ENCODE assay signal across 12 cellular contexts in the genomic region with DNA sequence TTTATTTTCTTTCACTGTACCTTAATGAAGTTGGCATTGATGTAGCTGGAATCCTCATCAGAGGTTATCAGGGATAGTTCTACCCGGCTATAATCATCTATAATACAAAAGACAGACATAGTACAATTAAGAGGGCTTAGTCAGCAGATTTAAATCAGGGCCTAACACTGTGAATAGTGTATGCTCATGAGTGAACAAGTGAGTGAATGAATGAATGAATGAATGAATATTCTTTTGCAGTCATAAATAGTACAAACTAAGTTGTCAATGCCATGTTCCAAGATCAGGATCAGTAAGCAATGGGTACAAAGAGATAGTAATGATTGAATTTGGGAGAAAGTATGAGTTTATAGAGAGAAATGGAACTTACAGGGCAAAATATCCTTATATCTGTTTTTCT. TPM values are rescaled to one million over a fixed set of nuclear protein-coding genes. Genes with fewer than 3 reads are reported as not detected.
A peak's percentile ranks its signal among the peaks of the same experiment; 100 is the strongest.
DNase-seq lines count a peak whose midpoint lies in the region; TF ChIP-seq lines count a peak whose summit lies in the region.
"Had no signal": no experiment of that assay in that cellular context is flagged by ENCODE, and none has a peak within 500 bp of the region (broad histone marks: within the 10 kb centered on the region; RNA-seq: fewer than 3 reads in every experiment).

No MANE protein-coding gene starts in this region.

- H3K4me2 ChIP-seq in smooth muscle cell: no peak overlapping the region

- TF ChIP-seq CTCF in smooth muscle cell (IDR thresholded peaks at IDR 0.05; ENCODE audit: borderline replicate concordance, insufficient read depth, poor library complexity, severe bottlenecking) (no peak), GM10248 (IDR thresholded peaks at IDR 0.05; ENCODE audit: control extremely low read depth, extremely low read depth, low read depth, missing control alignments) (no peak)

- POLR2A ChIA-PET in activated CD4-positive, alpha-beta memory T cell treated with anti-CD3 and anti-CD28 coated beads for 36 hours (lab: Charles Lee): interaction anchor here (1.1 to 1.8 kb wide), 2 partner anchors 22 to 70 kb away, joined by 3 to 6 read pairs; partner anchors contain the start of gene HIPK1
- POLR2A ChIA-PET in GM10248 (lab: Yijun Ruan, JAX): interaction anchor here (0.7 to 1.8 kb wide), 6 partner anchors 10 to 609 kb away, joined by 3 to 26 read pairs (median 6); partner anchors contain the start of genes AP4B1 and RSBN1

- no peak overlapping the region for H3K27ac ChIP-seq in smooth muscle cell (ENCODE audit: low read depth)
- H3K27ac ChIP-seq: ascending aorta, dorsolateral prefrontal cortex, uterus had no signal

- no peaks in the 10 kb centered on the region for H3K79me2 ChIP-seq in smooth muscle cell (ENCODE audit: low read depth)

- H3K27me3 ChIP-seq in smooth muscle cell (ENCODE audit: low read depth) (no peaks in the 10 kb centered on the region), HAP-1 (ENCODE audit: low read depth) (0 out of 2 replicates have a peak, but pooled peaks cover 6% of the 10 kb centered on the region)
- H3K27me3 ChIP-seq: ascending aorta, dorsolateral prefrontal cortex, uterus had no signal

- no peaks in the 10 kb centered on the region for H3K9me3 Mint-ChIP-seq in activated naive CD4-positive, alpha-beta T cell treated with anti-CD3 and anti-CD28 coated beads, Interleukin-2, amount 10 ng/mL, durations not matched to agents 7 days and 5 days
- no peaks in the 10 kb centered on the region for H3K9me3 Mint-ChIP-seq in activated CD4-positive, alpha-beta memory T cell treated with anti-CD3 and anti-CD28 coated beads for 36 hours

- DNase-seq in activated naive CD4-positive, alpha-beta T cell treated with anti-CD3 and anti-CD28 coated beads, Interleukin-2, amount 10 ng/mL, durations not matched to agents 7 days and 5 days: no peak
- DNase-seq in activated naive CD4-positive, alpha-beta T cell (lab: John Stamatoyannopoulos, UW): no peak
- DNase-seq in activated CD4-positive, alpha-beta memory T cell treated with anti-CD3 and anti-CD28 coated beads for 36 hours: no peak
- DNase-seq in smooth muscle cell (lab: John Stamatoyannopoulos, UW; ENCODE audit: unreplicated experiment) (no peak), HAP-1 (ENCODE audit: low spot score in 2 of 2) (no peak), GM10248 (ENCODE audit: extremely low spot score) (no peak)
- DNase-seq: activated T-cell treated with anti-CD3 and anti-CD28 coated beads for 4 hours, DMS 273 treated with DMSO at 0.1 percent for 48 hours, dorsolateral prefrontal cortex, NCI-H2029 treated with DMSO at 0.1 percent for 48 hours, uterus had no signal

- no peaks in the 10 kb centered on the region for H3K27me3 Mint-ChIP-seq in activated naive CD4-positive, alpha-beta T cell treated with anti-CD3 and anti-CD28 coated beads, Interleukin-2, amount 10 ng/mL, durations not matched to agents 7 days and 5 days
- H3K27me3 Mint-ChIP-seq in activated CD4-positive, alpha-beta memory T cell treated with anti-CD3 and anti-CD28 coated beads for 36 hours: no peaks in the 10 kb centered on the region

- H3K4me1 ChIP-seq in smooth muscle cell (ENCODE audit: low read depth): peaks cover 5% of the 10 kb centered on the region
- H3K4me1 ChIP-seq in HAP-1: no peaks in the 10 kb centered on the region
- H3K4me1 ChIP-seq: ascending aorta, uterus had no signal

- no peaks in the 10 kb centered on the region for H3K9me3 ChIP-seq in smooth muscle cell (replicated peaks; ENCODE audit: low read depth)
- no peaks in the 10 kb centered on the region for H3K9me3 ChIP-seq in HAP-1
- H3K9me3 ChIP-seq: ascending aorta, uterus had no signal

- CTCF ChIA-PET in activated naive CD4-positive, alpha-beta T cell treated with anti-CD3 and anti-CD28 coated beads, Interleukin-2, amount 10 ng/mL, durations not matched to agents 7 days and 5 days (lab: Charles Lee): interaction anchor here (0.8 to 2.8 kb wide), 3 partner anchors 10 to 23 kb away, joined by 3 to 13 read pairs (median 7); no protein-coding TSS in a partner anchor
- CTCF ChIA-PET in activated CD4-positive, alpha-beta memory T cell treated with anti-CD3 and anti-CD28 coated beads for 36 hours (lab: Charles Lee): interaction anchor here (1.3 to 1.4 kb wide), 2 partner anchors 9 to 72 kb away, joined by 4 read pairs; no protein-coding TSS in a partner anchor
- CTCF ChIA-PET in GM10248 (lab: Yijun Ruan, JAX): interaction anchor here (1.0 to 5.0 kb wide), 10 partner anchors 9 to 424 kb away, joined by 3 to 20 read pairs (median 6); partner anchors contain the start of gene AP4B1

- peak overlapping the region; percentile 67 for H2AFZ ChIP-seq in smooth muscle cell (ENCODE audit: low read depth)

- in situ Hi-C loops in HAP-1 (cut with MboI; ENCODE audit: low sequenced_read_pairs): no loop called here

- H4K20me1 ChIP-seq in smooth muscle cell (ENCODE audit: low read depth): no peaks in the 10 kb centered on the region

- peaks cover 36% of the 10 kb centered on the region for H3K4me1 Mint-ChIP-seq in activated naive CD4-positive, alpha-beta T cell treated with anti-CD3 and anti-CD28 coated beads, Interleukin-2, amount 10 ng/mL, durations not matched to agents 7 days and 5 days
- H3K4me1 Mint-ChIP-seq in activated CD4-positive, alpha-beta memory T cell treated with anti-CD3 and anti-CD28 coated beads for 36 hours (ENCODE audit: low read depth): peaks cover 42% of the 10 kb centered on the region

- H3K27ac Mint-ChIP-seq in activated naive CD4-positive, alpha-beta T cell treated with anti-CD3 and anti-CD28 coated beads, Interleukin-2, amount 10 ng/mL, durations not matched to agents 7 days and 5 days: peak overlapping the region; percentile 11
- H3K27ac Mint-ChIP-seq in activated CD4-positive, alpha-beta memory T cell treated with anti-CD3 and anti-CD28 coated beads for 36 hours: peak overlapping the region; percentile 4

- H3K36me3 Mint-ChIP-seq in activated naive CD4-positive, alpha-beta T cell treated with anti-CD3 and anti-CD28 coated beads, Interleukin-2, amount 10 ng/mL, durations not matched to agents 7 days and 5 days: peaks cover 63% of the 10 kb centered on the region
- H3K36me3 Mint-ChIP-seq in activated CD4-positive, alpha-beta memory T cell treated with anti-CD3 and anti-CD28 coated beads for 36 hours: peaks cover 40% of the 10 kb centered on the region

- intact Hi-C loops in activated CD4-positive, alpha-beta memory T cell treated with anti-CD3 and anti-CD28 coated beads for 36 hours (cut with micrococcal nuclease): no loop called here

- H3K4me3 Mint-ChIP-seq in activated naive CD4-positive, alpha-beta T cell treated with anti-CD3 and anti-CD28 coated beads, Interleukin-2, amount 10 ng/mL, durations not matched to agents 7 days and 5 days: no peak overlapping the region
- H3K4me3 Mint-ChIP-seq in activated CD4-positive, alpha-beta memory T cell treated with anti-CD3 and anti-CD28 coated beads for 36 hours: no peak overlapping the region

- H3K36me3 ChIP-seq in smooth muscle cell (ENCODE audit: low read depth) (no peaks in the 10 kb centered on the region), HAP-1 (replicated peaks) (no peaks in the 10 kb centered on the region)
- H3K36me3 ChIP-seq: ascending aorta, uterus had no signal

- H3K4me3 ChIP-seq in smooth muscle cell (no peak overlapping the region), HAP-1 (no peak overlapping the region)
- H3K4me3 ChIP-seq: ascending aorta, dorsolateral prefrontal cortex, uterus had no signal

- no peaks in the 10 kb centered on the region for H3F3A ChIP-seq in smooth muscle cell (ENCODE audit: low read depth)

- WGBS in smooth muscle cell (ENCODE audit: low lambda C conversion rate): 88% methylated on average over 1 of the region's 1 CpG

- H3K9ac ChIP-seq in smooth muscle cell (ENCODE audit: low read depth): no peak overlapping the region

RNA-seq across cellular contexts. Expression of gene PTPN22, which starts 12.5 kb away (rescaled TPM):
- 10 to 100 TPM; 45.2 to 45.7 TPM for total RNA-seq in activated CD4-positive, alpha-beta memory T cell treated with anti-CD3 and anti-CD28 coated beads for 36 hours
- total RNA-seq in smooth muscle cell: not detected in 2 replicates
- not detected in 2 replicates for polyA plus RNA-seq in smooth muscle cell

RNA-seq across cellular contexts. Expression of gene BCL2L15, which starts 28.4 kb away (rescaled TPM):
- under 1 TPM; 0.22 to 0.93 TPM for total RNA-seq in activated CD4-positive, alpha-beta memory T cell treated with anti-CD3 and anti-CD28 coated beads for 36 hours
- 0.13 TPM in 1 of 2 replicates, not detected in the other for total RNA-seq in smooth muscle cell
- not detected in 2 replicates for polyA plus RNA-seq in smooth muscle cell
- total RNA-seq: ascending aorta had no signal

RNA-seq across cellular contexts. Expression of gene AP4B1, which starts 45.6 kb away (rescaled TPM):
- total RNA-seq in activated CD4-positive, alpha-beta memory T cell treated with anti-CD3 and anti-CD28 coated beads for 36 hours: 10 to 100 TPM; 41.4 to 42.2 TPM
- 9.4 and 17.3 TPM in 2 replicates for total RNA-seq in smooth muscle cell
- polyA plus RNA-seq in smooth muscle cell: 8.5 and 11.6 TPM in 2 replicates

RNA-seq across cellular contexts. Expression of gene DCLRE1B, which starts 46.1 kb away (rescaled TPM):
- 10 to 100 TPM; 19.4 to 19.6 TPM for total RNA-seq in activated CD4-positive, alpha-beta memory T cell treated with anti-CD3 and anti-CD28 coated beads for 36 hours
- total RNA-seq in smooth muscle cell: 5.6 and 11.0 TPM in 2 replicates
- polyA plus RNA-seq in smooth muscle cell: 5.9 and 6.6 TPM in 2 replicates

RNA-seq across cellular contexts. Expression of gene RSBN1, which starts 46.7 kb away (rescaled TPM):
- total RNA-seq in activated CD4-positive, alpha-beta memory T cell treated with anti-CD3 and anti-CD28 coated beads for 36 hours: 10 to 100 TPM; 17.5 to 18.5 TPM
- 18.3 and 22.5 TPM in 2 replicates for total RNA-seq in smooth muscle cell
- polyA plus RNA-seq in smooth muscle cell: 9.0 and 12.3 TPM in 2 replicates

Comparison
In these comparisons a context has a peak if more than half of its experiments do, and no peak if none do; other contexts are left out.
1. RNA of gene PTPN22, which starts 12.5 kb away (total RNA-seq): 45.2 to 45.7 TPM in activated CD4-positive, alpha-beta memory T cell treated with anti-CD3 and anti-CD28 coated beads for 36 hours; not detected in smooth muscle cell; every median in the first group is over 10 times any median in the second.